ENCODE assay signal across 8 cellular contexts in the genomic region with DNA sequence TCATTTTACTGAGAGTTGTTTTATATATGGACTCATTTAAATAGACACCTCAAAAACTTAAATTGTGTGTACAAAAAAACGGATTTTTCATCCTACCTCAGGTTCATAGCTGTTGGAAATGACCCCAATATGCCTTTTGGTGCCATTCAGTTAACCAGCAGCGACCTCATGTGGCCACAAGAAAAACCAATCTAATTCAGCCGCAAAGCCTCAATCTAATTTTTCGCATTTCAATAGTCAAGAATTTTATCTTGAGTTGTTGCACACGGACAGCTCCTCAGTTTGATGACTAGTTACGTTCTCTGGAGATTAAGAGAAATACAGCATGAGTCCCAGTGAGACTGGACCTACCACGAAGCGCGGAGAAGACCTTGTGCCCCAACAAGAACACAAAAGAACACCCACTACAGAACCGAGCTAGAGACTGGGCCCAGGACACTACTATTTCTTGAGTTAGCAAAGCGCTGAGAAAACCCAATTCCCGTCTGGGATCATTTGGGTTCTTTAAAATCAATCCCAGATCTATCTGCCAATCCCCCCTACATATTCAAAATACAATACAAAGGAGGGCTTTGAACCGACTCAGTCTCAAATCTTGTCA. TPM values are rescaled to one million over a fixed set of nuclear protein-coding genes. Genes with fewer than 3 reads are reported as not detected.
DNase-seq lines count a peak whose midpoint lies in the region; ATAC-seq and TF ChIP-seq lines count a peak whose summit lies in the region.

No MANE protein-coding gene starts in this region.

- H3K27ac ChIP-seq in PC-3 (ENCODE audit: low read length): no peak overlapping the region

- H3K27me3 Mint-ChIP-seq in activated T-cell treated with anti-CD3 and anti-CD28 coated beads, Interleukin-2, amount 50 U/mL, for 72 hours (ENCODE audit: low read depth): peaks cover 21% of the 10 kb centered on the region
- H3K27me3 Mint-ChIP-seq in osteocyte (ENCODE audit: unreplicated experiment): no peaks in the 10 kb centered on the region

- H3K9me2 ChIP-seq in PC-3 (replicated peaks; ENCODE audit: low read length): no peaks in the 10 kb centered on the region

- H3K4me2 ChIP-seq in PC-3 (ENCODE audit: low read length): 0 out of 2 replicates have a peak overlapping the region, but pooled peaks have one; percentile 13

- no peaks in the 10 kb centered on the region for H3K36me3 ChIP-seq in PC-3 (ENCODE audit: low read depth, low read length)

- H3K4me3 ChIP-seq in PC-3 (ENCODE audit: low read length): no peak overlapping the region

- intact Hi-C loops in PC-3 (cut with micrococcal nuclease): loop anchor here (1.0 to 5.0 kb wide), 3 partner anchors 154 to 348 kb away; partner anchors contain the start of genes ANKS1A, BLTP3A and TAF11

- no peak for TF ChIP-seq EP300 in Ishikawa (IDR thresholded peaks at IDR 0.05; ENCODE audit: borderline replicate concordance)

- DNase-seq in DMS 273 (lab: John Stamatoyannopoulos, UW; ENCODE audit: unreplicated experiment) (peak; percentile 83), PC-3 (peak; percentile 74), foreskin melanocyte (peak; percentile 51), osteocyte (ENCODE audit: extremely low spot score, unreplicated experiment) (no peak), middle frontal gyrus (ENCODE audit: extremely low spot score, low spot score) (no peak)
- DNase-seq in activated T-cell treated with anti-CD3 and anti-CD28 coated beads, Interleukin-2, amount 50 U/mL, for 72 hours: peak; percentile 47 to 55

- no peaks in the 10 kb centered on the region for H3K9me3 Mint-ChIP-seq in activated T-cell treated with anti-CD3 and anti-CD28 coated beads, Interleukin-2, amount 50 U/mL, for 72 hours
- H3K9me3 Mint-ChIP-seq in osteocyte (ENCODE audit: unreplicated experiment): no peaks in the 10 kb centered on the region

- H3K36me3 Mint-ChIP-seq in activated T-cell treated with anti-CD3 and anti-CD28 coated beads, Interleukin-2, amount 50 U/mL, for 72 hours (ENCODE audit: insufficient read depth in 2 of 2): no peaks in the 10 kb centered on the region
- no peaks in the 10 kb centered on the region for H3K36me3 Mint-ChIP-seq in osteocyte (ENCODE audit: unreplicated experiment)

- peak; percentile 95 for TF ChIP-seq CTCF in PC-3 (conservative IDR thresholded peaks at IDR 0.05; ENCODE audit: low read depth, low read length)
- peak; percentile 91 for TF ChIP-seq CTCF in osteocyte (IDR thresholded peaks at IDR 0.05)

- peak overlapping the region; percentile 64 for H2AFZ ChIP-seq in PC-3 (ENCODE audit: low read length)

- CTCF ChIA-PET in PC-3 (lab: Charles Lee): interaction anchor here (0.5 to 1.7 kb wide), 9 partner anchors 57 to 387 kb away, joined by 3 to 9 read pairs (median 4); no protein-coding TSS in a partner anchor

- POLR2A ChIA-PET in PC-3 (lab: Charles Lee; ENCODE audit: unreplicated experiment): no interaction called here

- peaks cover 16% of the 10 kb centered on the region for H3K4me1 Mint-ChIP-seq in activated T-cell treated with anti-CD3 and anti-CD28 coated beads, Interleukin-2, amount 50 U/mL, for 72 hours (ENCODE audit: low read depth)
- H3K4me1 Mint-ChIP-seq in osteocyte (ENCODE audit: unreplicated experiment): peaks cover 16% of the 10 kb centered on the region

- peaks cover 13% of the 10 kb centered on the region for H3K4me1 ChIP-seq in PC-3 (ENCODE audit: insufficient read depth, low read length)

- no peaks in the 10 kb centered on the region for H4K20me1 ChIP-seq in PC-3 (ENCODE audit: low read length)

- no peaks in the 10 kb centered on the region for H3K79me2 ChIP-seq in PC-3 (ENCODE audit: low read length)

- H3K4me3 Mint-ChIP-seq in activated T-cell treated with anti-CD3 and anti-CD28 coated beads, Interleukin-2, amount 50 U/mL, for 72 hours: peak overlapping the region; percentile 52 to 78
- H3K4me3 Mint-ChIP-seq in osteocyte (ENCODE audit: unreplicated experiment): no peak overlapping the region

- peak; percentile 99 for TF ChIP-seq RAD21 in Ishikawa (IDR thresholded peaks at IDR 0.05; ENCODE audit: low read depth)

- no TSS peak for BruUV-seq in PC-3 (replicated peaks; lab: Mats Ljungman, UMichigan)

- H3K27ac Mint-ChIP-seq in activated T-cell treated with anti-CD3 and anti-CD28 coated beads, Interleukin-2, amount 50 U/mL, for 72 hours: peak overlapping the region; percentile 10
- no peak overlapping the region for H3K27ac Mint-ChIP-seq in osteocyte (ENCODE audit: unreplicated experiment)

- ATAC-seq in PC-3 (peak; percentile 19; the same call in 1 of the 2 replicates), GM18870 (IDR thresholded peaks at IDR 0.05; ENCODE audit: unreplicated experiment) (no peak)
- peak; percentile 33 to 37 for ATAC-seq in activated T-cell treated with anti-CD3 and anti-CD28 coated beads, Interleukin-2, amount 50 U/mL, for 72 hours (replicated peaks in 1 of 2)

- H3K9me3 ChIP-seq in PC-3 (ENCODE audit: low read length): no peaks in the 10 kb centered on the region

- no peaks in the 10 kb centered on the region for H3K27me3 ChIP-seq in PC-3 (ENCODE audit: low read length)

- no peaks in the 10 kb centered on the region for H3F3A ChIP-seq in PC-3 (ENCODE audit: low read length, unreplicated experiment)

- no peak overlapping the region for H3K9ac ChIP-seq in PC-3 (ENCODE audit: low read length)

TF ChIP-seq in Ishikawa, 13 proteins besides CTCF, POLR2A, EP300 and RAD21:
- TF ChIP-seq USF1 (IDR thresholded peaks at IDR 0.05) (no peak), REST (IDR thresholded peaks at IDR 0.05; ENCODE audit: low read depth) (0 out of 2 replicates have a peak, but pooled peaks have one; percentile 13)

RNA-seq across cellular contexts. Expression of gene TCP11, which starts 1.1 kb away (rescaled TPM):
- 1.3 and 1.7 TPM in 2 replicates for total RNA-seq in PC-3 (2014; rRNA removed)
- not detected for total RNA-seq in activated T-cell treated with anti-CD3 and anti-CD28 coated beads, Interleukin-2, amount 50 U/mL, for 72 hours
- total RNA-seq in osteocyte: 0.43 TPM in 1 of 2 replicates, not detected in the other

Comparison
In these comparisons a context has a peak if more than half of its experiments do, and no peak if none do; other contexts are left out.
1. DNase-seq: peak in DMS 273 (single experiment), PC-3 (single experiment), activated T-cell treated with anti-CD3 and anti-CD28 coated beads, Interleukin-2, amount 50 U/mL, for 72 hours (2 of 2) and foreskin melanocyte (single experiment); none in osteocyte (single experiment) and middle frontal gyrus (single experiment).